1 cellular context compared by ENCODE assay signal in genomic region chr2:170930132-170931109, GRCh38.
TF ChIP-seq lines count a peak whose summit lies in the region.

No MANE protein-coding gene starts in this region.

TF ChIP-seq in HEK293, 187 proteins besides CTCF, POLR2A, EP300 and RAD21 (continued from another document):
- TF ChIP-seq ZBTB11 (tag by site-specific recombination; conservative IDR thresholded peaks at IDR 0.05; ENCODE audit: low read depth) = peak; percentile 98
- no peak for TF ChIP-seq REPIN1 (tag by site-specific recombination; IDR thresholded peaks at IDR 0.05; ENCODE audit: low read depth)
- TF ChIP-seq GLIS2 (tag by site-specific recombination; IDR thresholded peaks at IDR 0.05) = no peak
- peak; percentile 27; the same call in 1 of the 2 replicates for TF ChIP-seq TRIM28 (IDR thresholded peaks at IDR 0.05; ENCODE audit: borderline replicate concordance, low read length)
